In genomic region chr1:232452137-232452536, GRCh38 we compare ENCODE assay signal across 19 cellular contexts.
"Had no signal": no experiment of that assay in that cellular context is flagged by ENCODE, and none has a peak within 500 bp of the region (broad histone marks: within the 10 kb centered on the region; RNA-seq: fewer than 3 reads in every experiment).

No MANE protein-coding gene starts in this region.

- H3K27ac ChIP-seq: suprapubic skin had no signal

- H3K9me3 ChIP-seq: suprapubic skin had no signal

- H3K4me3 Mint-ChIP-seq: activated CD4-positive, alpha-beta T cell treated with anti-CD3 and anti-CD28 coated beads, Interleukin-2, amount 10 ng/mL, durations not matched to agents 7 days and 5 days; activated naive CD4-positive, alpha-beta T cell treated with anti-CD3 and anti-CD28 coated beads, Interleukin-2, amount 50 U/mL, for 24 hours; activated T-cell treated with anti-CD3 and anti-CD28 coated beads, Interleukin-2, amount 50 U/mL, for 72 hours; dendritic cell treated with granulocyte-macrophage colony-stimulating factor and Interleukin-4, amounts not matched to agents 40 ng/mL and 50 ng/mL, for 4 days; mesothelial cell of epicardium; nephron; stimulated activated naive CD8-positive, alpha-beta T cell treated with anti-CD3 and anti-CD28 coated beads, Interleukin-15, Interleukin-2, amounts not matched to agents 100 ng/mL and 50 ng/mL, for 24 hours; type B pancreatic cell had no signal

- H3K4me1 ChIP-seq: suprapubic skin had no signal

- DNase-seq: activated CD4-positive, alpha-beta T cell treated with anti-CD3 and anti-CD28 coated beads, Interleukin-2, amount 10 ng/mL, durations not matched to agents 7 days and 5 days; activated gamma-delta T cell; activated T-cell treated with anti-CD3 and anti-CD28 coated beads, Interleukin-2, amount 50 U/mL, for 72 hours; effector memory CD4-positive, alpha-beta T cell; hypothalamus; islet precursor cell; nucleus accumbens; posterior cingulate gyrus; retina; stimulated activated CD4-positive, alpha-beta T cell treated with anti-CD3 and anti-CD28 coated beads, Interleukin-12 subunit alpha, Interleukin-12 subunit beta, amount 100 ng/mL, for 4 hours; stimulated activated CD4-positive, alpha-beta T cell treated with anti-CD3 and anti-CD28 coated beads, Interleukin-1b, Interleukin-23, amount 100 ng/mL, for 48 hours; T-helper 9 cell had no signal

- H3K36me3 ChIP-seq: suprapubic skin had no signal

- H3K36me3 Mint-ChIP-seq: activated naive CD4-positive, alpha-beta T cell treated with anti-CD3 and anti-CD28 coated beads, Interleukin-2, amount 50 U/mL, for 24 hours had no signal

- H3K9me3 Mint-ChIP-seq: activated CD4-positive, alpha-beta T cell treated with anti-CD3 and anti-CD28 coated beads, Interleukin-2, amount 10 ng/mL, durations not matched to agents 7 days and 5 days; activated naive CD4-positive, alpha-beta T cell treated with anti-CD3 and anti-CD28 coated beads, Interleukin-2, amount 50 U/mL, for 24 hours; activated T-cell treated with anti-CD3 and anti-CD28 coated beads, Interleukin-2, amount 50 U/mL, for 72 hours; dendritic cell treated with granulocyte-macrophage colony-stimulating factor and Interleukin-4, amounts not matched to agents 40 ng/mL and 50 ng/mL, for 4 days; mesothelial cell of epicardium; nephron; stimulated activated naive CD8-positive, alpha-beta T cell treated with anti-CD3 and anti-CD28 coated beads, Interleukin-15, Interleukin-2, amounts not matched to agents 100 ng/mL and 50 ng/mL, for 24 hours; type B pancreatic cell had no signal

- H3K27me3 Mint-ChIP-seq: activated CD4-positive, alpha-beta T cell treated with anti-CD3 and anti-CD28 coated beads, Interleukin-2, amount 10 ng/mL, durations not matched to agents 7 days and 5 days; activated naive CD4-positive, alpha-beta T cell treated with anti-CD3 and anti-CD28 coated beads, Interleukin-2, amount 50 U/mL, for 24 hours; dendritic cell treated with granulocyte-macrophage colony-stimulating factor and Interleukin-4, amounts not matched to agents 40 ng/mL and 50 ng/mL, for 4 days; stimulated activated naive CD8-positive, alpha-beta T cell treated with anti-CD3 and anti-CD28 coated beads, Interleukin-15, Interleukin-2, amounts not matched to agents 100 ng/mL and 50 ng/mL, for 24 hours; type B pancreatic cell had no signal

- H3K27me3 ChIP-seq: suprapubic skin had no signal

- H3K27ac Mint-ChIP-seq: activated CD4-positive, alpha-beta T cell treated with anti-CD3 and anti-CD28 coated beads, Interleukin-2, amount 10 ng/mL, durations not matched to agents 7 days and 5 days; activated naive CD4-positive, alpha-beta T cell treated with anti-CD3 and anti-CD28 coated beads, Interleukin-2, amount 50 U/mL, for 24 hours; activated T-cell treated with anti-CD3 and anti-CD28 coated beads, Interleukin-2, amount 50 U/mL, for 72 hours; dendritic cell treated with granulocyte-macrophage colony-stimulating factor and Interleukin-4, amounts not matched to agents 40 ng/mL and 50 ng/mL, for 4 days; nephron; stimulated activated naive CD8-positive, alpha-beta T cell treated with anti-CD3 and anti-CD28 coated beads, Interleukin-15, Interleukin-2, amounts not matched to agents 100 ng/mL and 50 ng/mL, for 24 hours; type B pancreatic cell had no signal

- H3K4me1 Mint-ChIP-seq: activated naive CD4-positive, alpha-beta T cell treated with anti-CD3 and anti-CD28 coated beads, Interleukin-2, amount 50 U/mL, for 24 hours had no signal

- H3K4me3 ChIP-seq: suprapubic skin had no signal
